ENCODE assay signal across 8 cellular contexts in the genomic region with DNA sequence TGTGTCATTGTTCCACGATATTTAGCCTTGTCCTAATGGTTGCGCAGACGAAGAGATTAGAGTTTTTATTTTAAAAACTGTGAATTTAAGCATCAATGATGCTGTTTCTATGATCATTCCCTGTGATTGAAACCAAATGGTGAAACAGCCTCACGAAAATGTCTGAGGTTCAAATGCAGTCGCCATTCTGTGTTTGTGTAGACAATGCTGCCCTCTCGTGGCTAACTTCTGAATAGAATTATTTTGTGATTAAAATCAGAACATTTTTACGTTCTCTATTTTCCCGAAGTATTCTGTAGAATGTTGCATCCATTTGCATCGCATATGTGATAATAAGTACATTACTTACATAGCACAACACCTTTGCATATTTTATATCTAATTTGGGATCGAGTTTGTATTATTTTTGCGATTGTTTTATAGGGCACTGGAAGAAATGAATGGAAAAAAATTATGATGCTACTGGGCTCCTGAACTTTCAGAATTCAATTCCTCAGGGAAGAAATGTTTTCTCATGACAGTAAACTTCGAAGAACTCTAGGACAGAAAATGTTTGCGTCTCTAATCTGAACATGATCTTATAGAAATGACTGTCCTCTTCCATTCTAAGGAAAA. TPM values are rescaled to one million over a fixed set of nuclear protein-coding genes. Genes with fewer than 3 reads are reported as not detected.
DNase-seq lines count a peak whose midpoint lies in the region; ATAC-seq and TF ChIP-seq lines count a peak whose summit lies in the region.

No MANE protein-coding gene starts in this region.

- DNase-seq in activated naive CD8-positive, alpha-beta T cell treated with anti-CD3 and anti-CD28 coated beads, Interleukin-2, amount 10 ng/mL, durations not matched to agents 7 days and 5 days, result no peak
- DNase-seq in activated naive CD8-positive, alpha-beta T cell treated with anti-CD3 and anti-CD28 coated beads for 36 hours, result no peak
- DNase-seq in NCI-H1694 treated with DMSO at 0.1 percent for 48 hours (lab: John Stamatoyannopoulos, UW), result peak; percentile 69
- DNase-seq in activated CD4-positive, alpha-beta T cell treated with anti-CD3 and anti-CD28 coated beads for 48 hours, result peak; percentile 52
- DNase-seq in esophagus squamous epithelium (lab: John Stamatoyannopoulos, UW), result no peak
- no peak for DNase-seq in natural killer cell treated with Interleukin-12 subunit alpha and Interleukin-12 subunit beta and Interleukin-15 and Interleukin-18, amount 100 ng/mL, for 72 hours (ENCODE audit: low spot score)
- DNase-seq in vagina (ENCODE audit: extremely low spot score in 2 of 2), result no peak

- 12 to 13% methylated on average over 13 of the region's 13 CpGs for WGBS in esophagus squamous epithelium, 2 donors

- intact Hi-C loops in esophagus squamous epithelium (cut with DNase I), result loop anchor here (2.0 to 5.0 kb wide), 3 partner anchors 494 to 783 kb away; no protein-coding TSS in a partner anchor
- intact Hi-C loops in vagina (cut with DNase I), result loop anchor here (5.0 to 10.0 kb wide), 2 partner anchors 493 to 680 kb away; no protein-coding TSS in a partner anchor

- no peaks in the 10 kb centered on the region for H3K36me3 Mint-ChIP-seq in activated naive CD8-positive, alpha-beta T cell treated with anti-CD3 and anti-CD28 coated beads, Interleukin-2, amount 10 ng/mL, durations not matched to agents 7 days and 5 days
- no peaks in the 10 kb centered on the region for H3K36me3 Mint-ChIP-seq in activated naive CD8-positive, alpha-beta T cell treated with anti-CD3 and anti-CD28 coated beads for 36 hours
- no peaks in the 10 kb centered on the region for H3K36me3 Mint-ChIP-seq in natural killer cell treated with Interleukin-12 subunit alpha and Interleukin-12 subunit beta and Interleukin-15 and Interleukin-18, amount 100 ng/mL, for 72 hours

- peak overlapping the region in 2 of 4 donors; percentile 0 to 12 for H3K4me3 ChIP-seq in esophagus squamous epithelium
- no peak overlapping the region for H3K4me3 ChIP-seq in vagina

- no peak overlapping the region for H3K27ac ChIP-seq in esophagus squamous epithelium
- no peak overlapping the region for H3K27ac ChIP-seq in vagina

- TF ChIP-seq POLR2A in esophagus squamous epithelium (IDR thresholded peaks at IDR 0.05), result no peak
- no peak for TF ChIP-seq POLR2A in vagina (IDR thresholded peaks at IDR 0.05)

- H3K9me3 ChIP-seq in esophagus squamous epithelium (no peaks in the 10 kb centered on the region), vagina (no peaks in the 10 kb centered on the region)

- H3K4me1 ChIP-seq in esophagus squamous epithelium, result peaks cover 0 to 27% (median 0%) of the 10 kb centered on the region in 3 donors
- peaks cover 8% of the 10 kb centered on the region for H3K4me1 ChIP-seq in vagina

- TF ChIP-seq CTCF in esophagus squamous epithelium (IDR thresholded peaks at IDR 0.05) (peak; percentile 65 to 88 (median 78)), vagina (IDR thresholded peaks at IDR 0.05) (peak; percentile 80 to 90 (median 82))

- H3K36me3 ChIP-seq in esophagus squamous epithelium, result no peaks in the 10 kb centered on the region
- no peaks in the 10 kb centered on the region for H3K36me3 ChIP-seq in vagina

- peaks cover 29% of the 10 kb centered on the region for H3K4me1 Mint-ChIP-seq in activated naive CD8-positive, alpha-beta T cell treated with anti-CD3 and anti-CD28 coated beads, Interleukin-2, amount 10 ng/mL, durations not matched to agents 7 days and 5 days
- H3K4me1 Mint-ChIP-seq in activated naive CD8-positive, alpha-beta T cell treated with anti-CD3 and anti-CD28 coated beads for 36 hours, result peaks cover 40% of the 10 kb centered on the region
- H3K4me1 Mint-ChIP-seq in natural killer cell treated with Interleukin-12 subunit alpha and Interleukin-12 subunit beta and Interleukin-15 and Interleukin-18, amount 100 ng/mL, for 72 hours (ENCODE audit: low read depth in 2 of 2), result peaks cover 19 to 35% of the 10 kb centered on the region in 2 donors

- no peak for ATAC-seq in activated naive CD8-positive, alpha-beta T cell treated with anti-CD3 and anti-CD28 coated beads, Interleukin-2, amount 10 ng/mL, durations not matched to agents 7 days and 5 days (ENCODE audit: low read depth)
- ATAC-seq in natural killer cell treated with Interleukin-12 subunit alpha and Interleukin-12 subunit beta and Interleukin-15 and Interleukin-18, amount 100 ng/mL, for 72 hours, result no peak
- ATAC-seq in GM21390 (IDR thresholded peaks at IDR 0.05; ENCODE audit: unreplicated experiment), result no peak

- peaks cover 11% of the 10 kb centered on the region for H3K27me3 Mint-ChIP-seq in activated naive CD8-positive, alpha-beta T cell treated with anti-CD3 and anti-CD28 coated beads, Interleukin-2, amount 10 ng/mL, durations not matched to agents 7 days and 5 days
- H3K27me3 Mint-ChIP-seq in activated naive CD8-positive, alpha-beta T cell treated with anti-CD3 and anti-CD28 coated beads for 36 hours, result no peaks in the 10 kb centered on the region
- H3K27me3 Mint-ChIP-seq in natural killer cell treated with Interleukin-12 subunit alpha and Interleukin-12 subunit beta and Interleukin-15 and Interleukin-18, amount 100 ng/mL, for 72 hours, result peaks cover 9 to 13% of the 10 kb centered on the region in 2 donors

- H3K27me3 ChIP-seq in esophagus squamous epithelium (no peaks in the 10 kb centered on the region), vagina (no peaks in the 10 kb centered on the region)

- H3K27ac Mint-ChIP-seq in activated naive CD8-positive, alpha-beta T cell treated with anti-CD3 and anti-CD28 coated beads, Interleukin-2, amount 10 ng/mL, durations not matched to agents 7 days and 5 days, result no peak overlapping the region
- no peak overlapping the region for H3K27ac Mint-ChIP-seq in activated naive CD8-positive, alpha-beta T cell treated with anti-CD3 and anti-CD28 coated beads for 36 hours
- peak overlapping the region; percentile 21 to 85 for H3K27ac Mint-ChIP-seq in natural killer cell treated with Interleukin-12 subunit alpha and Interleukin-12 subunit beta and Interleukin-15 and Interleukin-18, amount 100 ng/mL, for 72 hours

- H3K9me3 Mint-ChIP-seq in activated naive CD8-positive, alpha-beta T cell treated with anti-CD3 and anti-CD28 coated beads, Interleukin-2, amount 10 ng/mL, durations not matched to agents 7 days and 5 days, result no peaks in the 10 kb centered on the region
- no peaks in the 10 kb centered on the region for H3K9me3 Mint-ChIP-seq in activated naive CD8-positive, alpha-beta T cell treated with anti-CD3 and anti-CD28 coated beads for 36 hours
- H3K9me3 Mint-ChIP-seq in natural killer cell treated with Interleukin-12 subunit alpha and Interleukin-12 subunit beta and Interleukin-15 and Interleukin-18, amount 100 ng/mL, for 72 hours, result no peaks in the 10 kb centered on the region

- POLR2A ChIA-PET in activated naive CD8-positive, alpha-beta T cell treated with anti-CD3 and anti-CD28 coated beads, Interleukin-2, amount 10 ng/mL, durations not matched to agents 7 days and 5 days (lab: Charles Lee), result no interaction called here

- H3K4me3 Mint-ChIP-seq in activated naive CD8-positive, alpha-beta T cell treated with anti-CD3 and anti-CD28 coated beads, Interleukin-2, amount 10 ng/mL, durations not matched to agents 7 days and 5 days, result peak overlapping the region; percentile 41
- H3K4me3 Mint-ChIP-seq in activated naive CD8-positive, alpha-beta T cell treated with anti-CD3 and anti-CD28 coated beads for 36 hours, result no peak overlapping the region
- H3K4me3 Mint-ChIP-seq in natural killer cell treated with Interleukin-12 subunit alpha and Interleukin-12 subunit beta and Interleukin-15 and Interleukin-18, amount 100 ng/mL, for 72 hours, result no peak overlapping the region

RNA-seq across cellular contexts. Expression of a gene that starts 54.8 kb away (rescaled TPM):
- total RNA-seq in activated naive CD8-positive, alpha-beta T cell treated with anti-CD3 and anti-CD28 coated beads, Interleukin-2, amount 10 ng/mL, durations not matched to agents 7 days and 5 days, result 100 to 1,000 TPM in 1 of 2 experiments, 10 to 100 TPM in 1; 97.5 to 101 TPM
- total RNA-seq in activated naive CD8-positive, alpha-beta T cell treated with anti-CD3 and anti-CD28 coated beads for 36 hours, result 10 to 100 TPM; 71.9 to 81.8 TPM
- total RNA-seq in esophagus squamous epithelium, result 10 to 100 TPM; 33.9 to 44.3 (median 37.1) TPM
- total RNA-seq in natural killer cell treated with Interleukin-12 subunit alpha and Interleukin-12 subunit beta and Interleukin-15 and Interleukin-18, amount 100 ng/mL, for 72 hours, result 100 to 1,000 TPM in 1 of 2 donors, 10 to 100 TPM in 1; 96.8 to 125 TPM
- 27.3 TPM for total RNA-seq in vagina

Comparison
In these comparisons a context has a peak if more than half of its experiments do, and no peak if none do; other contexts are left out.
1. DNase-seq: peak in NCI-H1694 treated with DMSO at 0.1 percent for 48 hours (single experiment) and activated CD4-positive, alpha-beta T cell treated with anti-CD3 and anti-CD28 coated beads for 48 hours (single experiment); none in activated naive CD8-positive, alpha-beta T cell treated with anti-CD3 and anti-CD28 coated beads, Interleukin-2, amount 10 ng/mL, durations not matched to agents 7 days and 5 days (single experiment), activated naive CD8-positive, alpha-beta T cell treated with anti-CD3 and anti-CD28 coated beads for 36 hours (single experiment), esophagus squamous epithelium (single experiment), natural killer cell treated with Interleukin-12 subunit alpha and Interleukin-12 subunit beta and Interleukin-15 and Interleukin-18, amount 100 ng/mL, for 72 hours (single experiment) and vagina (0 of 2).
2. H3K27ac Mint-ChIP-seq: peak in natural killer cell treated with Interleukin-12 subunit alpha and Interleukin-12 subunit beta and Interleukin-15 and Interleukin-18, amount 100 ng/mL, for 72 hours (2 of 2); none in activated naive CD8-positive, alpha-beta T cell treated with anti-CD3 and anti-CD28 coated beads, Interleukin-2, amount 10 ng/mL, durations not matched to agents 7 days and 5 days (single experiment) and activated naive CD8-positive, alpha-beta T cell treated with anti-CD3 and anti-CD28 coated beads for 36 hours (single experiment).